30 cellular contexts compared by ENCODE assay signal in the genomic region with DNA sequence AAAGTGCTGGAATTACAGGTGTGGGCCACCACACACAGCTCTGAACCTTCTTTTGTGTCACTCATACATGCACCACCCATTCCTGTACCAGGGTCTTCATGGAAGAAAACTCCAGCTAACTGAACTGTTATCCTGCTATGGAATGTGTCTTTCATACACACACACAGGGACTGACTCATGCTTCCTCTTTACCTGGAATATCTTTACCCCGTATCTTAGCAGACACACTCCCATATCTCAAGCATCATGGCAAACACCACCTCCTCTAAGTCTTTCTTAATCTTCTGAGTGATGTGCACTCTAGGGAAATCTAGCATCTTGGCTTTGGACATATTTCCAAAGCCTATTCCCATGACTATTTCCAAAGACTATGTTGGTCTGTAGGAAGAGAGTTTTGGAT. TPM values are rescaled to one million over a fixed set of nuclear protein-coding genes. Genes with fewer than 3 reads are reported as not detected.
"Had no signal": no experiment of that assay in that cellular context is flagged by ENCODE, and none has a peak within 500 bp of the region (broad histone marks: within the 10 kb centered on the region; RNA-seq: fewer than 3 reads in every experiment).

No MANE protein-coding gene starts in this region.

- FAIRE-seq: kidney had no signal

- H3K4me1 ChIP-seq: left lung, lower lobe of right lung, right atrium auricular region, right lobe of liver, tibial nerve, upper lobe of left lung, vagina had no signal

- H3K4me3 ChIP-seq: hepatocyte, left lung, lower lobe of right lung, neural progenitor cell, right atrium auricular region, right lobe of liver, smooth muscle cell, tibial nerve, upper lobe of left lung, vagina had no signal

- ATAC-seq: left colon; left lung; lower lobe of right lung; natural killer cell; right lobe of liver; stimulated activated memory B cell treated with anti-CD40 and anti-IgM and Interleukin-4, amounts not matched to agents 10 μg/mL and 1 μg/mL and 100 μg/mL, for 72 hours; stimulated activated naive CD8-positive, alpha-beta T cell treated with anti-CD3 and anti-CD28 coated beads, Interleukin-15, amount 100 ng/mL, for 72 hours had no signal

- H3K27ac ChIP-seq: hepatocyte, left lung, lower lobe of right lung, neural progenitor cell, neutrophil, right atrium auricular region, right lobe of liver, tibial nerve, upper lobe of left lung, vagina had no signal

- H3K36me3 ChIP-seq: left lung, lower lobe of right lung, neural progenitor cell, neutrophil, right atrium auricular region, right lobe of liver, tibial nerve, upper lobe of left lung, vagina had no signal

- H3K36me3 Mint-ChIP-seq: mesothelial cell of epicardium; naive B cell; natural killer cell; neural progenitor cell; stimulated activated memory B cell treated with anti-CD40 and anti-IgM and Interleukin-4, amounts not matched to agents 10 μg/mL and 1 μg/mL and 100 μg/mL, for 72 hours had no signal

- H3K9me3 Mint-ChIP-seq: naive B cell; natural killer cell; stimulated activated memory B cell treated with anti-CD40 and anti-IgM and Interleukin-4, amounts not matched to agents 10 μg/mL and 1 μg/mL and 100 μg/mL, for 72 hours; stimulated activated naive CD8-positive, alpha-beta T cell treated with anti-CD3 and anti-CD28 coated beads, Interleukin-15, amount 100 ng/mL, for 72 hours had no signal

- H3K27me3 ChIP-seq: left lung, neural progenitor cell, neutrophil, right atrium auricular region, right lobe of liver, tibial nerve, upper lobe of left lung, vagina had no signal

- H3K27me3 Mint-ChIP-seq: stimulated activated memory B cell treated with anti-CD40 and anti-IgM and Interleukin-4, amounts not matched to agents 10 μg/mL and 1 μg/mL and 100 μg/mL, for 72 hours; stimulated activated naive CD8-positive, alpha-beta T cell treated with anti-CD3 and anti-CD28 coated beads, Interleukin-15, amount 100 ng/mL, for 72 hours had no signal

- H3K27ac Mint-ChIP-seq: mesothelial cell of epicardium; natural killer cell; nephron progenitor cell; neural progenitor cell; progenitor cell of endocrine pancreas; stimulated activated memory B cell treated with anti-CD40 and anti-IgM and Interleukin-4, amounts not matched to agents 10 μg/mL and 1 μg/mL and 100 μg/mL, for 72 hours had no signal

- H3K4me1 Mint-ChIP-seq: mesothelial cell of epicardium, naive B cell, natural killer cell, nephron progenitor cell, neural progenitor cell had no signal

- H3K4me3 Mint-ChIP-seq: mesothelial cell of epicardium; naive B cell; natural killer cell; nephron progenitor cell; neural progenitor cell; stimulated activated memory B cell treated with anti-CD40 and anti-IgM and Interleukin-4, amounts not matched to agents 10 μg/mL and 1 μg/mL and 100 μg/mL, for 72 hours; stimulated activated naive CD8-positive, alpha-beta T cell treated with anti-CD3 and anti-CD28 coated beads, Interleukin-15, amount 100 ng/mL, for 72 hours had no signal

- DNase-seq: kidney; left colon; left lung; lower lobe of right lung; mesendoderm; naive B cell; natural killer cell; nephron progenitor cell; occipital lobe; right lobe of liver; stimulated activated CD4-positive, alpha-beta T cell treated with anti-CD3 and anti-CD28 coated beads, Interleukin-1b, Interleukin-23, amount 100 ng/mL, for 48 hours; stimulated activated CD4-positive, alpha-beta T cell treated with anti-CD3 and anti-CD28 coated beads, Interleukin-2, amount 100 ng/mL, for 48 hours; stimulated activated CD4-positive, alpha-beta T cell treated with anti-CD3 and anti-CD28 coated beads, Interleukin-4, amount 100 ng/mL, for 4 hours; stimulated activated CD8-positive, alpha-beta memory T cell treated with anti-CD3 and anti-CD28 coated beads, Interleukin-4, amount 100 ng/mL, for 48 hours; stimulated activated naive CD4-positive, alpha-beta T cell treated with Interleukin-2 at 50 U/mL for 16 hours; stimulated activated naive CD8-positive, alpha-beta T cell treated with anti-CD3 and anti-CD28 coated beads, Interleukin-15, amount 100 ng/mL, for 72 hours; substantia nigra; upper lobe of left lung had no signal

RNA-seq across cellular contexts. Expression of a gene that starts 35.0 kb away (rescaled TPM):
- total RNA-seq: osteocyte, pulmonary artery endothelial cell had no signal

RNA-seq across cellular contexts. Expression of a gene that starts 43.2 kb away (rescaled TPM):
- total RNA-seq: osteocyte, progenitor cell of endocrine pancreas, smooth muscle cell had no signal
- polyA plus RNA-seq: hepatocyte, smooth muscle cell had no signal
